Comparison of ENCODE assay signal across 1 cellular context in genomic region chr14:104722938-104723650, GRCh38.
TF ChIP-seq lines count a peak whose summit lies in the region.

No MANE protein-coding gene starts in this region.

TF ChIP-seq in HepG2, 621 proteins besides CTCF, POLR2A, EP300 and RAD21 (continued from another document and continues in another):
- TF ChIP-seq HINFP (CRISPR knock-in tag; IDR thresholded peaks at IDR 0.05; ENCODE audit: low read depth) (0 out of 2 replicates have a peak, but pooled peaks have one; percentile 46), FOXP1 (IDR thresholded peaks at IDR 0.05) (no peak), FOXP1 (CRISPR knock-in tag; IDR thresholded peaks at IDR 0.05) (no peak), ZNF850 (CRISPR knock-in tag; conservative IDR thresholded peaks at IDR 0.05) (no peak), SNAPC2 (CRISPR knock-in tag; IDR thresholded peaks at IDR 0.05) (no peak), ZNF674 (CRISPR knock-in tag; IDR thresholded peaks at IDR 0.05; ENCODE audit: low read depth) (no peak), GLI4 (CRISPR knock-in tag; IDR thresholded peaks at IDR 0.05; ENCODE audit: borderline replicate concordance) (no peak), ZNF142 (CRISPR knock-in tag; IDR thresholded peaks at IDR 0.05) (no peak), HDAC6 (IDR thresholded peaks at IDR 0.05; ENCODE audit: low read depth, low read length) (no peak), ZSCAN20 (CRISPR knock-in tag; IDR thresholded peaks at IDR 0.05; ENCODE audit: borderline replicate concordance) (no peak), THAP9 (CRISPR knock-in tag; IDR thresholded peaks at IDR 0.05; ENCODE audit: borderline replicate concordance) (no peak; the same call in 1 of the 2 replicates), BATF2 (CRISPR knock-in tag; IDR thresholded peaks at IDR 0.05) (no peak), ZFP90 (CRISPR knock-in tag; IDR thresholded peaks at IDR 0.05; ENCODE audit: borderline replicate concordance) (no peak), AFF4 (CRISPR knock-in tag; IDR thresholded peaks at IDR 0.05) (no peak), ZKSCAN8 (CRISPR knock-in tag; IDR thresholded peaks at IDR 0.05; ENCODE audit: borderline replicate concordance) (no peak), ZNF251 (CRISPR knock-in tag; IDR thresholded peaks at IDR 0.05) (no peak), JDP2 (CRISPR knock-in tag; IDR thresholded peaks at IDR 0.05; ENCODE audit: borderline replicate concordance) (no peak), DDIT3 (CRISPR knock-in tag; IDR thresholded peaks at IDR 0.05) (no peak), NFE2 (CRISPR knock-in tag; IDR thresholded peaks at IDR 0.05) (no peak), ASH2L (IDR thresholded peaks at IDR 0.05; ENCODE audit: insufficient read length, low read depth, low read length) (no peak), PREB (CRISPR knock-in tag; IDR thresholded peaks at IDR 0.05) (no peak), FOXP4 (CRISPR knock-in tag; IDR thresholded peaks at IDR 0.05) (no peak), ZNF883 (CRISPR knock-in tag; IDR thresholded peaks at IDR 0.05; ENCODE audit: not compliant biosample characterization) (peak; percentile 75), ZNF7 (CRISPR knock-in tag; IDR thresholded peaks at IDR 0.05) (no peak), HES4 (CRISPR knock-in tag; IDR thresholded peaks at IDR 0.05; ENCODE audit: borderline replicate concordance) (no peak), ZNF510 (CRISPR knock-in tag; IDR thresholded peaks at IDR 0.05; ENCODE audit: low read depth) (no peak), ZNF432 (CRISPR knock-in tag; IDR thresholded peaks at IDR 0.05; ENCODE audit: borderline replicate concordance) (no peak), ZNF24 (IDR thresholded peaks at IDR 0.05) (no peak), FOXO4 (CRISPR knock-in tag; conservative IDR thresholded peaks at IDR 0.05) (no peak), CAMTA2 (CRISPR knock-in tag; IDR thresholded peaks at IDR 0.05; ENCODE audit: borderline replicate concordance) (no peak), ZNF749 (CRISPR knock-in tag; IDR thresholded peaks at IDR 0.05; ENCODE audit: borderline replicate concordance) (no peak), NR1H2 (CRISPR knock-in tag; IDR thresholded peaks at IDR 0.05; ENCODE audit: borderline replicate concordance, low read depth) (no peak), MLXIP (CRISPR knock-in tag; IDR thresholded peaks at IDR 0.05; ENCODE audit: borderline replicate concordance) (no peak), ZBTB3 (CRISPR knock-in tag; IDR thresholded peaks at IDR 0.05; ENCODE audit: borderline replicate concordance, low read depth) (no peak), ZNF143 (CRISPR knock-in tag; IDR thresholded peaks at IDR 0.05) (no peak), CEBPG (CRISPR knock-in tag; IDR thresholded peaks at IDR 0.05) (no peak), GTF2F1 (IDR thresholded peaks at IDR 0.05; ENCODE audit: low read length) (no peak)
